11 cellular contexts compared by ENCODE assay signal in genomic region chr15:66673410-66674322, GRCh38. TPM values are rescaled to one million over a fixed set of nuclear protein-coding genes. Genes with fewer than 3 reads are reported as not detected.
A peak's percentile ranks its signal among the peaks of the same experiment; 100 is the strongest.
DNase-seq lines count a peak whose midpoint lies in the region; ATAC-seq, FAIRE-seq and TF ChIP-seq lines count a peak whose summit lies in the region.
"Had no signal": no experiment of that assay in that cellular context is flagged by ENCODE, and none has a peak within 500 bp of the region (broad histone marks: within the 10 kb centered on the region; RNA-seq: fewer than 3 reads in every experiment).

No MANE protein-coding gene starts in this region.

- TF ChIP-seq CTCF in GM12878 (IDR thresholded peaks at IDR 0.05 in 2 of 3, conservative IDR thresholded peaks at IDR 0.05 in 1 of 3; ENCODE audit: control insufficient read depth in 2 of 3, extremely low read depth in 1 of 3, insufficient read depth in 1 of 3, low read depth in 3 of 3, low read length in 3 of 3) (no peak), neural progenitor cell (IDR thresholded peaks at IDR 0.05) (no peak)

- H3K36me3 ChIP-seq in GM12878 (ENCODE audit: control insufficient read depth in 2 of 2, insufficient read depth in 2 of 2, low read length in 1 of 2): no peaks in the 10 kb centered on the region
- no peaks in the 10 kb centered on the region for H3K36me3 ChIP-seq in neural progenitor cell

- H4K20me1 ChIP-seq in GM12878 (ENCODE audit: control insufficient read depth, insufficient read depth): no peaks in the 10 kb centered on the region
- H4K20me1 ChIP-seq in neural progenitor cell (ENCODE audit: low read depth): no peaks in the 10 kb centered on the region

- H3K79me2 ChIP-seq in GM12878 (ENCODE audit: control insufficient read depth, insufficient read depth, low read length) (no peaks in the 10 kb centered on the region), neural progenitor cell (ENCODE audit: low read depth) (no peaks in the 10 kb centered on the region)

- TF ChIP-seq EP300 in GM12878 (IDR thresholded peaks at IDR 0.05; ENCODE audit: borderline replicate concordance in 1 of 2, control insufficient read depth in 1 of 2, low read depth in 2 of 2, low read length in 2 of 2): no peak

- CTCF ChIA-PET in GM12878 (lab: Yijun Ruan, JAX): interaction anchor here (0.8 to 1.1 kb wide), 3 partner anchors 54 to 178 kb away, joined by 3 to 4 read pairs (median 3); no protein-coding TSS in a partner anchor

- WGBS in GM12878 (ENCODE audit: insufficient coverage, insufficient replicate concordance, low lambda C conversion rate, missing lambda C conversion rate): 66% methylated on average over 19 of the region's 27 CpGs

- intact Hi-C loops in GM12878 (cut with micrococcal nuclease; ENCODE audit: unreplicated experiment): no loop called here

- SMC1A ChIA-PET in GM12878 (lab: Charles Lee; ENCODE audit: uncharacterized antibody, unreplicated experiment): no interaction called here

- H3K27me3 Mint-ChIP-seq in neural progenitor cell (ENCODE audit: insufficient read depth, low read depth): peaks cover 2% of the 10 kb centered on the region
- H3K27me3 Mint-ChIP-seq: activated naive CD4-positive, alpha-beta T cell treated with anti-CD3 and anti-CD28 coated beads, Interleukin-2, amount 50 U/mL, for 24 hours had no signal

- no peaks in the 10 kb centered on the region for H3K9me3 ChIP-seq in GM12878 (replicated peaks; ENCODE audit: control insufficient read depth, insufficient read depth, low read length)
- H3K9me3 ChIP-seq in neural progenitor cell (ENCODE audit: low read depth): no peaks in the 10 kb centered on the region

- no peak overlapping the region for H3K4me3 ChIP-seq in GM12878
- no peak overlapping the region for H3K4me3 ChIP-seq in neural progenitor cell

- peaks cover 35% of the 10 kb centered on the region for H3K4me1 Mint-ChIP-seq in neural progenitor cell

- H3K9ac ChIP-seq in GM12878 (ENCODE audit: control insufficient read depth, insufficient read depth, low read length): no peak overlapping the region
- H3K9ac ChIP-seq in neural progenitor cell: no peak overlapping the region

- peaks cover 22% of the 10 kb centered on the region for H3F3A ChIP-seq in neural progenitor cell (ENCODE audit: low read depth)

- DNase-seq in EH (ENCODE audit: low read depth) (peak; percentile 51), NCI-H774 (lab: John Stamatoyannopoulos, UW) (peak; percentile 14), GM12878 (ENCODE audit: low read depth, low spot score) (no peak), neural progenitor cell (ENCODE audit: low spot score) (peak; percentile 89), HTR-8/SVneo (ENCODE audit: insufficient read length, low spot score) (no peak), cortex of kidney (lab: John Stamatoyannopoulos, UW) (no peak), COLO668 (lab: John Stamatoyannopoulos, UW; ENCODE audit: unreplicated experiment) (no peak)
- no peak for DNase-seq in NK-92 treated with Interleukin-12 subunit alpha and Interleukin-12 subunit beta, amount 100 ng/mL, for 24 hours (lab: John Stamatoyannopoulos, UW)
- DNase-seq: NCI-H1436 had no signal

- in situ Hi-C loops in GM12878 (cut with MboI): no loop called here

- RAD21 ChIA-PET in GM12878 (lab: Charles Lee; ENCODE audit: unreplicated experiment): no interaction called here

- H3K4me1 ChIP-seq in GM12878 (ENCODE audit: control insufficient read depth, insufficient read depth, low read length): no peaks in the 10 kb centered on the region
- H3K4me1 ChIP-seq in neural progenitor cell: peaks cover 12% of the 10 kb centered on the region

- BruUV-seq in GM12878 (replicated peaks; lab: Mats Ljungman, UMichigan): no TSS peak

- no peak for TF ChIP-seq RAD21 in GM12878 (IDR thresholded peaks at IDR 0.05; ENCODE audit: insufficient read depth, low read depth, low read length)

- ATAC-seq in GM12878: peak; percentile 40; the same call in 1 of the 3 replicates

- H2AFZ ChIP-seq in GM12878 (ENCODE audit: control insufficient read depth, low read depth, low read length): no peak overlapping the region
- no peak overlapping the region for H2AFZ ChIP-seq in neural progenitor cell (replicated peaks)

- H3K9me3 Mint-ChIP-seq in neural progenitor cell: no peaks in the 10 kb centered on the region
- H3K9me3 Mint-ChIP-seq: activated naive CD4-positive, alpha-beta T cell treated with anti-CD3 and anti-CD28 coated beads, Interleukin-2, amount 50 U/mL, for 24 hours had no signal

- H3K36me3 Mint-ChIP-seq in neural progenitor cell: no peaks in the 10 kb centered on the region
- H3K36me3 Mint-ChIP-seq: activated naive CD4-positive, alpha-beta T cell treated with anti-CD3 and anti-CD28 coated beads, Interleukin-2, amount 50 U/mL, for 24 hours had no signal

- H3K27me3 ChIP-seq in GM12878 (replicated peaks in 1 of 2; ENCODE audit: control insufficient read depth in 2 of 2, insufficient read depth in 2 of 2, low read length in 1 of 2): no peaks in the 10 kb centered on the region
- H3K27me3 ChIP-seq in neural progenitor cell: no peaks in the 10 kb centered on the region

- TF ChIP-seq POLR2A in GM12878 (IDR thresholded peaks at IDR 0.05; ENCODE audit: low read depth, low read length): no peak

- FAIRE-seq in GM12878 (lab: Jason Lieb, UNC): no peak
- no peak for FAIRE-seq in HTR-8/SVneo (lab: Jason Lieb, UNC)
- FAIRE-seq: GM19239 had no signal

- H3K27ac Mint-ChIP-seq in neural progenitor cell: peak overlapping the region; percentile 43

- H3K4me2 ChIP-seq in GM12878 (ENCODE audit: control insufficient read depth, insufficient read depth): no peak overlapping the region
- H3K4me2 ChIP-seq in neural progenitor cell: no peak overlapping the region

- peak overlapping the region; percentile 22 for H3K4me3 Mint-ChIP-seq in neural progenitor cell
- H3K4me3 Mint-ChIP-seq: activated naive CD4-positive, alpha-beta T cell treated with anti-CD3 and anti-CD28 coated beads, Interleukin-2, amount 50 U/mL, for 24 hours had no signal

- POLR2A ChIA-PET in GM12878 (lab: Charles Lee): interaction anchor here (0.6 kb wide), 1 partner anchor 101 kb away, joined by 6 read pairs; no protein-coding TSS in a partner anchor

- H3K27ac ChIP-seq in GM12878 (ENCODE audit: control insufficient read depth, insufficient read depth) (no peak overlapping the region), neural progenitor cell (no peak overlapping the region)

TF ChIP-seq in GM12878, 131 proteins besides CTCF, POLR2A, EP300 and RAD21:
- TF ChIP-seq PAX5 (IDR thresholded peaks at IDR 0.05; ENCODE audit: borderline replicate concordance, low read depth, low read length) (no peak), PML (IDR thresholded peaks at IDR 0.05; ENCODE audit: low read length) (no peak)

RNA-seq across cellular contexts. Expression of gene SMAD6, which starts 28.4 kb away (rescaled TPM):
- 0.20 and 0.46 TPM in 2 replicates for total RNA-seq in GM12878 (2013; cell fraction: nucleolus; rRNA removed)
- total RNA-seq in GM12878 (2014; rRNA removed) (under 0.01 TPM in 2 replicates), GM12878 (2014; rRNA removed; fragmentation: Illumina TruSeq; extraction: Trizol) (not detected in 2 replicates), GM12878 (2021) (0.10 and 0.16 TPM in 2 replicates), neural progenitor cell (ENCODE audit: low replicate concordance) (3.4 and 9.4 TPM in 2 replicates)
- polyA plus RNA-seq in GM12878 (2011; ENCODE audit: low read depth): not detected
- polyA plus RNA-seq in GM12878 (2011; rRNA removed) (0.03 and 0.06 TPM in 2 replicates), GM12878 (2014; fragmentation: Illumina TruSeq; extraction: Trizol) (not detected in 2 replicates), GM12878 (2014; fragmentation: Nextera tagmentation; extraction: Ambion mirVana) (not detected), GM12878 (2014; rRNA removed) (not detected in 2 replicates), GM12878 (2016; fragmentation: Nextera tagmentation; extraction: Ambion mirVana) (not detected)
- polyA plus RNA-seq in GM12878 (2011; cell fraction: cytosol; rRNA removed): 0.01 and 0.02 TPM in 2 replicates
- polyA plus RNA-seq in GM12878 (2011; cell fraction: nucleus; rRNA removed): 0.28 and 0.32 TPM in 2 replicates
- polyA plus RNA-seq in GM12878 (2012): not detected in 2 replicates
- 0.05 TPM in 1 of 2 replicates, not detected in the other for polyA minus RNA-seq in GM12878 (2011; rRNA and poly(A)+ RNA removed)
- polyA minus RNA-seq in GM12878 (2011; cell fraction: cytosol; rRNA and poly(A)+ RNA removed): 2.4 and 5.1 TPM in 2 replicates
- polyA minus RNA-seq in GM12878 (2011; cell fraction: nucleus; rRNA and poly(A)+ RNA removed): 0.12 and 0.67 TPM in 2 replicates

Comparison
In these comparisons a context has a peak if more than half of its experiments do, and no peak if none do; other contexts are left out.
1. DNase-seq: peak in EH (single experiment), NCI-H774 (single experiment) and neural progenitor cell (single experiment); none in GM12878 (single experiment), NK-92 treated with Interleukin-12 subunit alpha and Interleukin-12 subunit beta, amount 100 ng/mL, for 24 hours (single experiment), HTR-8/SVneo (single experiment), cortex of kidney (single experiment) and COLO668 (single experiment).